In genomic region chr7:149195180-149196150, GRCh38 we compare ENCODE assay signal across 1 cellular context.
TF ChIP-seq lines count a peak whose summit lies in the region.

TSS of gene ZNF282 (plus strand) at chr7:149195546. CDS start at chr7:149195590, 44 bp downstream.

TF ChIP-seq in HepG2, 621 proteins besides CTCF, POLR2A, EP300 and RAD21 (continued from another document and continues in another):
- TF ChIP-seq NONO (IDR thresholded peaks at IDR 0.05) (no peak), NONO (CRISPR knock-in tag; conservative IDR thresholded peaks at IDR 0.05) (peak; percentile 72; the same call in 1 of the 2 replicates), PPARG (CRISPR knock-in tag; conservative IDR thresholded peaks at IDR 0.05) (0 out of 2 replicates have a peak, but pooled peaks have one; percentile 19), MED1 (CRISPR knock-in tag; IDR thresholded peaks at IDR 0.05) (peak; percentile 69), DRAP1 (CRISPR knock-in tag; IDR thresholded peaks at IDR 0.05) (peak; percentile 73; the same call in 1 of the 2 replicates), RBM22 (optimal IDR thresholded peaks at IDR 0.05; ENCODE audit: low read length) (peak; percentile 31), KLF15 (CRISPR knock-in tag; IDR thresholded peaks at IDR 0.05; ENCODE audit: borderline replicate concordance) (0 out of 2 replicates have a peak, but pooled peaks have one; percentile 52), ZBTB37 (CRISPR knock-in tag; IDR thresholded peaks at IDR 0.05) (no peak), ZFP90 (CRISPR knock-in tag; IDR thresholded peaks at IDR 0.05; ENCODE audit: borderline replicate concordance) (peak; percentile 85), THAP9 (CRISPR knock-in tag; IDR thresholded peaks at IDR 0.05; ENCODE audit: borderline replicate concordance) (peak; percentile 51; the same call in 1 of the 2 replicates), GATA4 (IDR thresholded peaks at IDR 0.05; ENCODE audit: borderline replicate concordance, low read depth) (no peak), ZBTB7B (CRISPR knock-in tag; IDR thresholded peaks at IDR 0.05) (peak; percentile 83), REST (IDR thresholded peaks at IDR 0.05; ENCODE audit: borderline replicate concordance in 1 of 2, low read depth in 1 of 2, low read length in 2 of 2) (peak in 1 of 2 experiments; percentile 77; a peak in 1 of 4 replicates), ZSCAN31 (CRISPR knock-in tag; IDR thresholded peaks at IDR 0.05; ENCODE audit: low read depth) (peak; percentile 80; the same call in 1 of the 2 replicates), ZNF263 (CRISPR knock-in tag; IDR thresholded peaks at IDR 0.05) (peak; percentile 35), GABPA (IDR thresholded peaks at IDR 0.05; ENCODE audit: low read depth, low read length) (no peak), GABPA (CRISPR knock-in tag; IDR thresholded peaks at IDR 0.05; ENCODE audit: low read depth) (peak; percentile 44), ZFY (CRISPR knock-in tag; IDR thresholded peaks at IDR 0.05) (peak; percentile 97), ZNF501 (CRISPR knock-in tag; IDR thresholded peaks at IDR 0.05) (peak; percentile 71; the same call in 1 of the 2 replicates), HIVEP1 (CRISPR knock-in tag; IDR thresholded peaks at IDR 0.05) (0 out of 2 replicates have a peak, but pooled peaks have one; percentile 22), KDM2A (CRISPR knock-in tag; IDR thresholded peaks at IDR 0.05; ENCODE audit: borderline replicate concordance, low read depth) (peak; percentile 94), ZBTB10 (CRISPR knock-in tag; IDR thresholded peaks at IDR 0.05; ENCODE audit: borderline replicate concordance) (peak; percentile 93; the same call in 1 of the 2 replicates), CREB1 (IDR thresholded peaks at IDR 0.05) (no peak), CREB1 (CRISPR knock-in tag; IDR thresholded peaks at IDR 0.05) (no peak), ZNF460 (CRISPR knock-in tag; IDR thresholded peaks at IDR 0.05; ENCODE audit: borderline replicate concordance) (peak; percentile 16; the same call in 1 of the 2 replicates), THAP11 (CRISPR knock-in tag; IDR thresholded peaks at IDR 0.05) (peak; percentile 86), TOPORS (CRISPR knock-in tag; IDR thresholded peaks at IDR 0.05) (0 out of 2 replicates have a peak, but pooled peaks have one; percentile 29), PLRG1 (conservative IDR thresholded peaks at IDR 0.05) (no peak), MYPOP (CRISPR knock-in tag; IDR thresholded peaks at IDR 0.05) (peak; percentile 71; the same call in 1 of the 2 replicates), ZNF557 (CRISPR knock-in tag; IDR thresholded peaks at IDR 0.05) (peak; percentile 29; the same call in 1 of the 2 replicates), ZMYM4 (CRISPR knock-in tag; IDR thresholded peaks at IDR 0.05) (peak; percentile 90), CBX5 (CRISPR knock-in tag; IDR thresholded peaks at IDR 0.05; ENCODE audit: borderline replicate concordance) (peak; percentile 77), ZNF569 (CRISPR knock-in tag; IDR thresholded peaks at IDR 0.05; ENCODE audit: borderline replicate concordance) (no peak), HNRNPUL1 (IDR thresholded peaks at IDR 0.05; ENCODE audit: low read depth, low read length) (no peak), XRCC5 (optimal IDR thresholded peaks at IDR 0.05; ENCODE audit: low read length) (peak; percentile 98), NCOR1 (IDR thresholded peaks at IDR 0.05; ENCODE audit: borderline replicate concordance, low read length) (no peak), DMTF1 (CRISPR knock-in tag; IDR thresholded peaks at IDR 0.05) (no peak), PHF8 (CRISPR knock-in tag; IDR thresholded peaks at IDR 0.05) (peak; percentile 96), RFX1 (IDR thresholded peaks at IDR 0.05) (no peak), ZMYM2 (CRISPR knock-in tag; IDR thresholded peaks at IDR 0.05) (no peak)
- TF ChIP-seq, protein P1, sequence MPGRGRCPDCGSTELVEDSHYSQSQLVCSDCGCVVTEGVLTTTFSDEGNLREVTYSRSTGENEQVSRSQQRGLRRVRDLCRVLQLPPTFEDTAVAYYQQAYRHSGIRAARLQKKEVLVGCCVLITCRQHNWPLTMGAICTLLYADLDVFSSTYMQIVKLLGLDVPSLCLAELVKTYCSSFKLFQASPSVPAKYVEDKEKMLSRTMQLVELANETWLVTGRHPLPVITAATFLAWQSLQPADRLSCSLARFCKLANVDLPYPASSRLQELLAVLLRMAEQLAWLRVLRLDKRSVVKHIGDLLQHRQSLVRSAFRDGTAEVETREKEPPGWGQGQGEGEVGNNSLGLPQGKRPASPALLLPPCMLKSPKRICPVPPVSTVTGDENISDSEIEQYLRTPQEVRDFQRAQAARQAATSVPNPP (CRISPR knock-in tag; IDR thresholded peaks at IDR 0.05) = 0 out of 2 replicates have a peak, but pooled peaks have one; percentile 34
- TF ChIP-seq, protein P2, sequence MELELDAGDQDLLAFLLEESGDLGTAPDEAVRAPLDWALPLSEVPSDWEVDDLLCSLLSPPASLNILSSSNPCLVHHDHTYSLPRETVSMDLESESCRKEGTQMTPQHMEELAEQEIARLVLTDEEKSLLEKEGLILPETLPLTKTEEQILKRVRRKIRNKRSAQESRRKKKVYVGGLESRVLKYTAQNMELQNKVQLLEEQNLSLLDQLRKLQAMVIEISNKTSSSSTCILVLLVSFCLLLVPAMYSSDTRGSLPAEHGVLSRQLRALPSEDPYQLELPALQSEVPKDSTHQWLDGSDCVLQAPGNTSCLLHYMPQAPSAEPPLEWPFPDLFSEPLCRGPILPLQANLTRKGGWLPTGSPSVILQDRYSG (CRISPR knock-in tag; IDR thresholded peaks at IDR 0.05) = no peak
- TF ChIP-seq, protein P3, sequence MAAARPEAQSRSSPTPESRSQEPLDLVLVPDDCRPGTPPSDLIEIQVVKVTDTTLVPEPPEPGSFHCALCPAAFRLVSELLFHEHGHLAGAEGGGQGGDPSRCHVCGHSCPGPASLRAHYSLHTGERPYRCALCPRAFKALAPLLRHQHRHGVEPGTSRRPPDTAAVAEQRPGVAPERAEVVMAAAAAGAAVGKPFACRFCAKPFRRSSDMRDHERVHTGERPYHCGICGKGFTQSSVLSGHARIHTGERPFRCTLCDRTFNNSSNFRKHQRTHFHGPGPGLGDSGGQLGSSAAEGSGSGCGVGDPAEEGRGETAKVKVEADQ (CRISPR knock-in tag; IDR thresholded peaks at IDR 0.05; ENCODE audit: borderline replicate concordance) = peak; percentile 70; the same call in 1 of the 2 replicates
- TF ChIP-seq, protein P4, sequence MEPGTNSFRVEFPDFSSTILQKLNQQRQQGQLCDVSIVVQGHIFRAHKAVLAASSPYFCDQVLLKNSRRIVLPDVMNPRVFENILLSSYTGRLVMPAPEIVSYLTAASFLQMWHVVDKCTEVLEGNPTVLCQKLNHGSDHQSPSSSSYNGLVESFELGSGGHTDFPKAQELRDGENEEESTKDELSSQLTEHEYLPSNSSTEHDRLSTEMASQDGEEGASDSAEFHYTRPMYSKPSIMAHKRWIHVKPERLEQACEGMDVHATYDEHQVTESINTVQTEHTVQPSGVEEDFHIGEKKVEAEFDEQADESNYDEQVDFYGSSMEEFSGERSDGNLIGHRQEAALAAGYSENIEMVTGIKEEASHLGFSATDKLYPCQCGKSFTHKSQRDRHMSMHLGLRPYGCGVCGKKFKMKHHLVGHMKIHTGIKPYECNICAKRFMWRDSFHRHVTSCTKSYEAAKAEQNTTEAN (CRISPR knock-in tag; conservative IDR thresholded peaks at IDR 0.05) = 0 out of 2 replicates have a peak, but pooled peaks have one; percentile 18
